13 cellular contexts compared by ENCODE assay signal in the genomic region with DNA sequence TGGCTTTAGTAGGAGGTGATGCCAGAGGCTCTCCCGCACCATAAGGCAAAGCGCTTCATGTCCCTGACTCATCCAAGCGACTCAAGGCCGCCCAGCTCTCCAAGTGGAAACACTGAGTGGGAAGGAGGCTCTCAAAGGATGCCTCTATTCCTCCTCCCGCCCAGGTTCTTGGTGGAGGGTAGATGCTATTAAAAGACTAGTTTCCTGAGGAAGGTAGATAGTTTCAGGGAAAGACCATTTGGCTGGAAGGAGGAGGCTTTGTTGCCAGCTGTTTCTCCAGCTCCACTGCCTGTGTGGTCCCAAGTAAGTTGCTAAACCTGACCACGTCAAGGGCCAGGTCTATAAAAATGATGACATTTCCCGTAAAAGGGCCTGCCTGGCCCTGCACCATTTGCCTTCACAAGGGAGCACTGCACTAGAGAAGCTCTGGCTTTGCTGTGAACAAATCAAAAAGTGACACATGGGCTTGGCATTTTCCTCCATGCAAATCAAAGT. TPM values are rescaled to one million over a fixed set of nuclear protein-coding genes. Genes with fewer than 3 reads are reported as not detected.
DNase-seq lines count a peak whose midpoint lies in the region; ATAC-seq, FAIRE-seq and TF ChIP-seq lines count a peak whose summit lies in the region.
"Had no signal": no experiment of that assay in that cellular context is flagged by ENCODE, and none has a peak within 500 bp of the region (broad histone marks: within the 10 kb centered on the region; RNA-seq: fewer than 3 reads in every experiment).

No MANE protein-coding gene starts in this region.

- TF ChIP-seq CTCF in GM13977 (IDR thresholded peaks at IDR 0.05; ENCODE audit: extremely low read depth, insufficient read depth, missing control alignments): no peak

- DNase-seq in left cardiac atrium (peak; percentile 64), cardiac septum (ENCODE audit: low spot score) (no peak), astrocyte of the hippocampus (ENCODE audit: low read depth, low spot score) (peak; percentile 36), islet precursor cell (peak; percentile 86), urothelium cell line (ENCODE audit: low spot score) (peak; percentile 17), DMS79 (lab: John Stamatoyannopoulos, UW) (no peak), GM13977 (ENCODE audit: low spot score) (no peak), NCI-H526 (lab: John Stamatoyannopoulos, UW) (no peak)
- DNase-seq: activated CD4-positive, alpha-beta T cell treated with anti-CD3 and anti-CD28 coated beads for 4 hours; immature natural killer cell; Kasumi-1; natural killer cell; NCI-H69 had no signal

- FAIRE-seq in urothelium cell line (lab: Jason Lieb, UNC): no peak

- in situ Hi-C loops in GM13977 (cut with MboI; ENCODE audit: low pct_unique_long_range_greater_than_20kb, low sequenced_read_pairs, unreplicated experiment): no loop called here

- ATAC-seq in left cardiac atrium: peak in 1 of 2 donors; percentile 87
- ATAC-seq: natural killer cell had no signal

- intact Hi-C loops in left cardiac atrium (cut with DNase I): loop anchor here (5.0 kb wide), 1 partner anchor 595 kb away; no protein-coding TSS in a partner anchor
- intact Hi-C loops in cardiac septum (cut with DNase I): loop anchor here (5.0 to 10.0 kb wide), 4 partner anchors 90 to 595 kb away; no protein-coding TSS in a partner anchor

RNA-seq across cellular contexts. Expression of a gene that starts 48.2 kb away (rescaled TPM):
- 10 to 100 TPM in 1 of 2 donors, 1 to 10 TPM in 1; 8.4 to 20.8 TPM for total RNA-seq in left cardiac atrium
- total RNA-seq in cardiac septum: 6.3 TPM

Comparison
In these comparisons a context has a peak if more than half of its experiments do, and no peak if none do; other contexts are left out.
1. DNase-seq: peak in left cardiac atrium (single experiment), astrocyte of the hippocampus (single experiment), islet precursor cell (single experiment) and urothelium cell line (single experiment); none in cardiac septum (single experiment), DMS79 (single experiment), GM13977 (single experiment) and NCI-H526 (0 of 2).